ENCODE assay signal across 20 cellular contexts in the genomic region with DNA sequence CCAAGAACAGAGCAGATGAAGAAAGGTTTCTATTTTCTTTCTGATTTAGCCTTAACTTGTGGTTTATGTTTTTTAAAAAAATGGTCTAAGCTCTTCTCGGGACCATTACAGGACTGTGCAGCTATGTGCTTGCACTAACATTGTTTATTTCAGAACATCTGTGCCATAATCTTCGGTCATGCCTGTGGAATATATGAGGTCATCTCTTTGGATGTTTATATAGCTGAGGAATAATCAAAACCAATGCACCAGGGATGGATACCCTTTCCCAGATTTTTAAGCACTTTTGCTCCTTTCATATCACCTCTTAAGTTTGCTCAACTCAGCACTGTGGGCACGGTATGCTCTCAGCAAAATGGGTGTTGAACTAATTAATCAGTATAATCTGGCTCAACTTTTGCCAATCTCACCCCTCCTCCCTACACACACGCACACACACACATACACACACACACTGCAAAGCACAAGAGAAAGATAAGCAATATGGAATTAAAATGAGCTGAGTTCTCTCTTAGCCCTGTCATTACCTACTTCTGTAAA.
A peak's percentile ranks its signal among the peaks of the same experiment; 100 is the strongest.
DNase-seq lines count a peak whose midpoint lies in the region; ATAC-seq and TF ChIP-seq lines count a peak whose summit lies in the region.
"Had no signal": no experiment of that assay in that cellular context is flagged by ENCODE, and none has a peak within 500 bp of the region (broad histone marks: within the 10 kb centered on the region; RNA-seq: fewer than 3 reads in every experiment).

No MANE protein-coding gene starts in this region.

- no peak for TF ChIP-seq CTCF in BJ (IDR thresholded peaks at IDR 0.05; ENCODE audit: insufficient read depth, low read depth, low read length)

- DNase-seq in BJ (ENCODE audit: low read depth) (peak; percentile 2), HS-27A (ENCODE audit: low read depth) (peak; percentile 38), dedifferentiated amniotic fluid mesenchymal stem cell (ENCODE audit: extremely low spot score) (peak; percentile 93)
- no peak for DNase-seq in activated effector memory CD4-positive, alpha-beta T cell treated with Interleukin-2 at 50 U/mL for 16 hours
- DNase-seq in activated CD4-positive, alpha-beta T cell treated with anti-CD3 and anti-CD28 coated beads for 1 hour = no peak
- DNase-seq: activated CD4-positive, alpha-beta T cell treated with anti-CD3 and anti-CD28 coated beads, Interleukin-2, amount 50 U/mL, for 48 hours; activated naive CD4-positive, alpha-beta T cell treated with anti-CD3 and anti-CD28 coated beads for 36 hours; anterior cingulate cortex; left ventricle myocardium inferior; NCI-H146; NCI-H2171; NCI-H748 treated with DMSO at 0.1 percent for 48 hours; occipital lobe; retina; T-helper 2 cell; testis had no signal

- no peak for ATAC-seq in GM18909 (IDR thresholded peaks at IDR 0.05; ENCODE audit: poor library complexity, unreplicated experiment)
- no peak for ATAC-seq in GM18861 (IDR thresholded peaks at IDR 0.05; ENCODE audit: unreplicated experiment)
- ATAC-seq: Panc1 had no signal

- H3K27ac ChIP-seq in mucosa of rectum (ENCODE audit: low read depth in 2 of 2, low read length in 2 of 2) = peak overlapping the region; percentile 16 to 40
- H3K27ac ChIP-seq: left ventricle myocardium inferior, testis had no signal

- CTCF ChIA-PET in BJ (lab: Yijun Ruan, JAX) = no interaction called here

- no peak overlapping the region for H3K4me3 ChIP-seq in BJ (ENCODE audit: low read depth, low read length)
- H3K4me3 ChIP-seq in mucosa of rectum (ENCODE audit: low read length in 2 of 2) = no peak overlapping the region
- H3K4me3 ChIP-seq: left ventricle myocardium inferior, testis had no signal

- H3K27me3 ChIP-seq in BJ (ENCODE audit: control insufficient read depth, insufficient read depth, low read length) = no peaks in the 10 kb centered on the region
- no peaks in the 10 kb centered on the region for H3K27me3 ChIP-seq in mucosa of rectum (ENCODE audit: control insufficient read depth in 2 of 2, insufficient read depth in 2 of 2, low read length in 2 of 2)
- H3K27me3 ChIP-seq: testis had no signal

- no peak overlapping the region for H3K9ac ChIP-seq in mucosa of rectum (ENCODE audit: low read depth in 1 of 2, low read length in 2 of 2)

- no peaks in the 10 kb centered on the region for H3K9me3 ChIP-seq in mucosa of rectum (ENCODE audit: control insufficient read depth in 2 of 2, low read length in 2 of 2)
- H3K9me3 ChIP-seq: testis had no signal

- no peaks in the 10 kb centered on the region for H3K4me1 ChIP-seq in mucosa of rectum (ENCODE audit: control insufficient read depth in 2 of 2, insufficient read depth in 2 of 2, low read length in 2 of 2)
- H3K4me1 ChIP-seq: left ventricle myocardium inferior, testis had no signal

- POLR2A ChIA-PET in BJ (lab: Charles Lee) = no interaction called here

- H3K36me3 ChIP-seq in BJ (ENCODE audit: control insufficient read depth, insufficient read depth, low read length) (no peaks in the 10 kb centered on the region), mucosa of rectum (ENCODE audit: control insufficient read depth in 2 of 2, insufficient read depth in 2 of 2, low read length in 2 of 2) (no peaks in the 10 kb centered on the region)
- H3K36me3 ChIP-seq: left ventricle myocardium inferior had no signal

Comparison
In these comparisons a context has a peak if more than half of its experiments do, and no peak if none do; other contexts are left out.
1. DNase-seq: peak in BJ (single experiment), HS-27A (single experiment) and dedifferentiated amniotic fluid mesenchymal stem cell (single experiment); none in activated effector memory CD4-positive, alpha-beta T cell treated with Interleukin-2 at 50 U/mL for 16 hours (single experiment) and activated CD4-positive, alpha-beta T cell treated with anti-CD3 and anti-CD28 coated beads for 1 hour (single experiment).